ENCODE assay signal across 8 cellular contexts in the genomic region with DNA sequence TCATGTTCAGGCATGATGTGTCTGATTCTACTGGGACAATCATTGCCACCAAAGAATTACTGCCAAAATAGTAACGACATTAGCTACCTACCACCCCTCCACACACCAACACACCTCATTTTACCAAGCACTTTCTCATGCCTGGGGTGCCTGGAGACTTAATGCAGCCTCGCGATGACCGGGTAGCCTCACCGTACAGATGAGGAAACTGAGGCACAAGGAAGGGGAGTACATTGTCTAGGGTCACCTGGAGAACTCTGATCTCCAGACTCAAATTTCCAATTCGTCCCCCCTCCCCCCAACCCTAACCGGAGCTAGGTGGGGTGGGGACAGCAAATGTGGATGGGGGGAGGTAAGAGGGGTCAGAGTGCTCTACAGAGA. TPM values are rescaled to one million over a fixed set of nuclear protein-coding genes. Genes with fewer than 3 reads are reported as not detected.
DNase-seq lines count a peak whose midpoint lies in the region; ATAC-seq and TF ChIP-seq lines count a peak whose summit lies in the region.

No MANE protein-coding gene starts in this region.

- TF ChIP-seq POLR2A in right lobe of liver (IDR thresholded peaks at IDR 0.05) (no peak), testis (IDR thresholded peaks at IDR 0.05) (no peak), esophagus squamous epithelium (IDR thresholded peaks at IDR 0.05) (no peak)

- no peak overlapping the region for H3K4me2 ChIP-seq in DOHH2 (ENCODE audit: low read length)
- H3K4me2 ChIP-seq in OCI-LY7 (ENCODE audit: low read length) = peak overlapping the region; percentile 10; the same call in 1 of the 2 replicates

- no peak overlapping the region for H3K27ac ChIP-seq in DOHH2 (ENCODE audit: low read depth, low read length)
- H3K27ac ChIP-seq in OCI-LY7 (ENCODE audit: low read depth, low read length, poor library complexity, severe bottlenecking) = no peak overlapping the region
- H3K27ac ChIP-seq in right lobe of liver = peak overlapping the region; percentile 23 to 74 (median 70)
- no peak overlapping the region for H3K27ac ChIP-seq in testis
- H3K27ac ChIP-seq in esophagus squamous epithelium = no peak overlapping the region

- BruUV-seq in OCI-LY7 (replicated peaks; lab: Mats Ljungman, UMichigan) = no TSS peak

- no peaks in the 10 kb centered on the region for H3F3A ChIP-seq in DOHH2 (ENCODE audit: control insufficient read depth, insufficient read depth)

- no peak overlapping the region for H2AFZ ChIP-seq in OCI-LY7 (ENCODE audit: low read length)

- TF ChIP-seq CTCF in DOHH2 (IDR thresholded peaks at IDR 0.05; ENCODE audit: low read depth, low read length, poor library complexity, severe bottlenecking) (peak; percentile 34), OCI-LY7 (conservative IDR thresholded peaks at IDR 0.05; ENCODE audit: low read length) (peak; percentile 57), right lobe of liver (IDR thresholded peaks at IDR 0.05) (no peak), testis (IDR thresholded peaks at IDR 0.05) (no peak), esophagus squamous epithelium (IDR thresholded peaks at IDR 0.05) (no peak)

- H4K20me1 ChIP-seq in DOHH2 (ENCODE audit: control insufficient read depth, insufficient read depth, low read depth, low read length) (no peaks in the 10 kb centered on the region), OCI-LY7 (ENCODE audit: insufficient read depth, low read length) (no peaks in the 10 kb centered on the region)

- ATAC-seq in GM21786 (IDR thresholded peaks at IDR 0.05; ENCODE audit: unreplicated experiment) = peak; percentile 5
- ATAC-seq in right lobe of liver = no peak

- 20% methylated on average over 7 of the region's 7 CpGs for WGBS in right lobe of liver (ENCODE audit: insufficient coverage, low coverage, low lambda C conversion rate, missing lambda C conversion rate)
- 7 to 16% methylated on average over 7 of the region's 7 CpGs for WGBS in testis, 2 donors
- 0 to 5% methylated on average over 2 to 6 of the region's 7 CpGs for WGBS in esophagus squamous epithelium, 2 donors

- H3K4me1 ChIP-seq in DOHH2 (ENCODE audit: control insufficient read depth, low read length) (peaks cover 25% of the 10 kb centered on the region), OCI-LY7 (ENCODE audit: insufficient read depth, low read length, poor library complexity, severe bottlenecking) (peaks cover 27% of the 10 kb centered on the region), right lobe of liver (peaks cover 0 to 64% (median 15%) of the 10 kb centered on the region in 4 donors), testis (peaks cover 31% of the 10 kb centered on the region), esophagus squamous epithelium (peaks cover 37 to 46% (median 40%) of the 10 kb centered on the region in 3 donors)

- no peaks in the 10 kb centered on the region for H3K9me3 ChIP-seq in DOHH2 (ENCODE audit: control insufficient read depth, insufficient read depth, low read length)
- no peaks in the 10 kb centered on the region for H3K9me3 ChIP-seq in OCI-LY7 (ENCODE audit: low read length)
- no peaks in the 10 kb centered on the region for H3K9me3 ChIP-seq in right lobe of liver
- H3K9me3 ChIP-seq in testis = no peaks in the 10 kb centered on the region
- H3K9me3 ChIP-seq in esophagus squamous epithelium = no peaks in the 10 kb centered on the region

- CTCF ChIA-PET in OCI-LY7 (lab: Charles Lee; ENCODE audit: unreplicated experiment) = interaction anchor here (0.6 to 2.7 kb wide), 11 partner anchors 24 to 187 kb away, joined by 3 to 20 read pairs (median 4); a partner anchor contains a TSS

- H3K79me2 ChIP-seq in DOHH2 (ENCODE audit: control insufficient read depth, low read length) = no peaks in the 10 kb centered on the region
- no peaks in the 10 kb centered on the region for H3K79me2 ChIP-seq in OCI-LY7 (ENCODE audit: insufficient read depth, low read depth, low read length)

- POLR2A ChIA-PET in OCI-LY7 (lab: Charles Lee) = interaction anchor here (0.6 to 1.9 kb wide), 6 partner anchors 11 to 1215 kb away, joined by 3 to 8 read pairs (median 4); no protein-coding TSS in a partner anchor

- intact Hi-C loops in OCI-LY7 (cut with micrococcal nuclease; ENCODE audit: unreplicated experiment) = loop anchor here (1.0 to 5.0 kb wide), 5 partner anchors 70 to 343 kb away; a partner anchor contains a TSS
- intact Hi-C loops in right lobe of liver (cut with DNase I) = no loop called here
- intact Hi-C loops in testis (cut with DNase I; ENCODE audit: low total_unique reads) = loop anchor here (5.0 kb wide), 1 partner anchor 70 kb away; no protein-coding TSS in a partner anchor
- intact Hi-C loops in esophagus squamous epithelium (cut with DNase I) = loop anchor here (5.0 kb wide), 1 partner anchor 65 kb away; no protein-coding TSS in a partner anchor

- no peaks in the 10 kb centered on the region for H3K36me3 ChIP-seq in DOHH2 (ENCODE audit: control insufficient read depth, low read length)
- no peaks in the 10 kb centered on the region for H3K36me3 ChIP-seq in OCI-LY7 (ENCODE audit: insufficient read depth, low read length)
- no peaks in the 10 kb centered on the region for H3K36me3 ChIP-seq in right lobe of liver
- H3K36me3 ChIP-seq in testis (ENCODE audit: low read depth, missing control alignments) = no peaks in the 10 kb centered on the region
- no peaks in the 10 kb centered on the region for H3K36me3 ChIP-seq in esophagus squamous epithelium

- H3K27me3 ChIP-seq in DOHH2 (ENCODE audit: control insufficient read depth, low read length) = peaks cover 58% of the 10 kb centered on the region
- no peaks in the 10 kb centered on the region for H3K27me3 ChIP-seq in right lobe of liver
- no peaks in the 10 kb centered on the region for H3K27me3 ChIP-seq in testis
- peaks cover 0 to 60% (median 3%) of the 10 kb centered on the region in 4 donors for H3K27me3 ChIP-seq in esophagus squamous epithelium

- H3K9me2 ChIP-seq in DOHH2 (replicated peaks; ENCODE audit: control insufficient read depth, low read length) = no peaks in the 10 kb centered on the region
- no peaks in the 10 kb centered on the region for H3K9me2 ChIP-seq in OCI-LY7 (ENCODE audit: insufficient read depth, low read length)

- DNase-seq in OCI-LY7 (ENCODE audit: low spot score) = no peak
- no peak for DNase-seq in right lobe of liver
- no peak for DNase-seq in testis
- no peak for DNase-seq in stimulated activated CD8-positive, alpha-beta memory T cell treated with anti-CD3 and anti-CD28 coated beads, Interleukin-4, amount 100 ng/mL, for 48 hours
- no peak for DNase-seq in esophagus squamous epithelium (lab: John Stamatoyannopoulos, UW)
- no peak for DNase-seq in AG20443 (ENCODE audit: low spot score)

- H3K4me3 ChIP-seq in DOHH2 (ENCODE audit: low read length) (no peak overlapping the region), OCI-LY7 (ENCODE audit: low read depth, low read length, poor library complexity, severe bottlenecking) (no peak overlapping the region), right lobe of liver (no peak overlapping the region), testis (no peak overlapping the region), esophagus squamous epithelium (peak overlapping the region in 1 of 4 donors; percentile 72)

RNA-seq across cellular contexts. Expression of a gene that starts 2.7 kb away (rescaled TPM):
- 0.25 and 0.41 TPM in 2 replicates for total RNA-seq in OCI-LY7 (2014; rRNA removed; shearing (Covaris generic))
- 2.3 and 4.2 TPM in 2 replicates for total RNA-seq in OCI-LY7 (2022)
- 10 to 100 TPM; 12.5 to 54.4 (median 18.6) TPM for total RNA-seq in right lobe of liver
- total RNA-seq in testis = 1 to 10 TPM; 2.3 to 2.5 TPM
- 3.2 TPM for polyA plus RNA-seq in testis (ENCODE audit: insufficient read depth, low read depth, low replicate concordance)
- total RNA-seq in esophagus squamous epithelium = 1 to 10 TPM in 2 of 4 donors, under 1 TPM in 2; 0.66 to 1.1 (median 0.90) TPM

RNA-seq across cellular contexts. Expression of a gene that starts 30.7 kb away (rescaled TPM):
- total RNA-seq in OCI-LY7 (2014; rRNA removed; shearing (Covaris generic)) = 38.4 and 41.3 TPM in 2 replicates
- 55.5 and 62.1 TPM in 2 replicates for total RNA-seq in OCI-LY7 (2022)
- 100 to 1,000 TPM; 109 to 259 (median 185) TPM for total RNA-seq in right lobe of liver
- total RNA-seq in testis = 10 to 100 TPM; 13.8 to 20.8 TPM
- 13.9 TPM for polyA plus RNA-seq in testis (ENCODE audit: insufficient read depth, low read depth, low replicate concordance)
- 10 to 100 TPM; 54.1 to 90.9 (median 75.6) TPM for total RNA-seq in esophagus squamous epithelium

RNA-seq across cellular contexts. Expression of a gene that starts 57.9 kb away (rescaled TPM):
- total RNA-seq in OCI-LY7 (2014; rRNA removed; shearing (Covaris generic)) = 47.1 and 61.1 TPM in 2 replicates
- total RNA-seq in OCI-LY7 (2022) (78.6 and 87.0 TPM in 2 replicates), right lobe of liver (100 to 1,000 TPM in 3 of 6 experiments, 10 to 100 TPM in 3; 38.9 to 173 (median 106) TPM), testis (10 to 100 TPM; 12.2 to 12.3 TPM), esophagus squamous epithelium (10 to 100 TPM in 1 of 4 donors, 1 to 10 TPM in 3; 1.8 to 11.4 (median 4.1) TPM)
- 6.5 TPM for polyA plus RNA-seq in testis (ENCODE audit: insufficient read depth, low read depth, low replicate concordance)

Comparison
In these comparisons a context has a peak if more than half of its experiments do, and no peak if none do; other contexts are left out.
1. H3K27ac ChIP-seq: peak in right lobe of liver (3 of 3); none in DOHH2 (single experiment), OCI-LY7 (single experiment), testis (0 of 2) and esophagus squamous epithelium (0 of 4).
2. CTCF ChIP-seq: peak in DOHH2 (single experiment) and OCI-LY7 (single experiment); none in right lobe of liver (0 of 4), testis (0 of 3) and esophagus squamous epithelium (0 of 6).
3. intact Hi-C loops: an anchor here in OCI-LY7 (1.0 to 5.0 kb wide), testis (5.0 kb wide) and esophagus squamous epithelium (5.0 kb wide); none called in right lobe of liver.